Comparison of ENCODE assay signal across 14 cellular contexts in the genomic region with DNA sequence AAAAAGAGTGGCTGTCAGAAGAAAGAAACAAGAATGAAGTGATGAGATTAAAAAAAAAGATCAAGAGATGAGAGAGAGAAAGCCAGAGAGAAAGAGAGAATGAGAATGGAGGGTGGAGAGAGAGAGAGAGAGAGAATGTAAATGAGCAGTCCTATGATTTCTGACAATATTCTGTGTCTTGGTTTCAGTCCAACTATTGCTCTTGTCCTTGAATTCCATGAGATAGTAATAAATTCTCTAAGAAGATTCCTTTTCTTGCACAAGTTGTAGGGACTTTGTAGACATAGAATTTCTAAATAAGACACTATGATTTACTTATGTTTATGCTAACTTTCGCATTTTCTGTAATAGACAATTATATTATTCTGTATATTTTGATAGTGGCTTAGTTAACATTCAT.
DNase-seq lines count a peak whose midpoint lies in the region; ATAC-seq, FAIRE-seq and TF ChIP-seq lines count a peak whose summit lies in the region.
"Had no signal": no experiment of that assay in that cellular context is flagged by ENCODE, and none has a peak within 500 bp of the region (broad histone marks: within the 10 kb centered on the region; RNA-seq: fewer than 3 reads in every experiment).

No MANE protein-coding gene starts in this region.

- ATAC-seq in HepG2: no peak

- no peak for TF ChIP-seq RAD21 in HepG2 (CRISPR knock-in tag; IDR thresholded peaks at IDR 0.05)

- intact Hi-C loops in activated CD4-positive, alpha-beta T cell treated with anti-CD3 and anti-CD28 coated beads, Interleukin-2, amount 10 ng/mL, durations not matched to agents 24 days and 14 days (cut with micrococcal nuclease): no loop called here
- intact Hi-C loops in HepG2 (cut with micrococcal nuclease; ENCODE audit: unreplicated experiment): no loop called here

- no peak overlapping the region for H3K27ac Mint-ChIP-seq in activated CD4-positive, alpha-beta T cell treated with anti-CD3 and anti-CD28 coated beads, Interleukin-2, amount 10 ng/mL, durations not matched to agents 24 days and 14 days
- H3K27ac Mint-ChIP-seq: CD8-positive, alpha-beta memory T cell had no signal

- H3K9me3 Mint-ChIP-seq in activated CD4-positive, alpha-beta T cell treated with anti-CD3 and anti-CD28 coated beads, Interleukin-2, amount 10 ng/mL, durations not matched to agents 24 days and 14 days: no peaks in the 10 kb centered on the region

- no peaks in the 10 kb centered on the region for H3K4me1 ChIP-seq in HepG2 (ENCODE audit: insufficient read depth, low read length)
- H3K4me1 ChIP-seq: BLaER1 had no signal

- TF ChIP-seq EP300 in HepG2 (IDR thresholded peaks at IDR 0.05; ENCODE audit: low read depth in 2 of 2, low read length in 2 of 2): no peak
- no peak for TF ChIP-seq EP300 in HepG2 (CRISPR knock-in tag; IDR thresholded peaks at IDR 0.05; ENCODE audit: borderline replicate concordance)

- CTCF ChIA-PET in HepG2 (lab: Yijun Ruan, JAX; ENCODE audit: low intra/inter-chr PET ratio, low total read pairs): no interaction called here

- no peaks in the 10 kb centered on the region for H4K20me1 ChIP-seq in HepG2 (ENCODE audit: insufficient read depth, low read length)
- H4K20me1 ChIP-seq: BLaER1 had no signal

- DNase-seq in amniotic epithelial cell (ENCODE audit: low read depth) (peak; percentile 65), fibroblast of gingiva (ENCODE audit: low read depth) (peak; percentile 4), iris pigment epithelial cell (ENCODE audit: low read depth) (peak; percentile 50), NCI-H82 treated with DMSO at 0.1 percent for 48 hours (lab: John Stamatoyannopoulos, UW; ENCODE audit: unreplicated experiment) (no peak), HepG2 (ENCODE audit: low spot score) (no peak), NCI-H2107 (lab: John Stamatoyannopoulos, UW) (no peak)
- DNase-seq in activated CD4-positive, alpha-beta T cell treated with anti-CD3 and anti-CD28 coated beads, Interleukin-2, amount 10 ng/mL, durations not matched to agents 24 days and 14 days: no peak
- DNase-seq: AML-193; CD8-positive, alpha-beta memory T cell; HCEC 1CT; KBM-7 had no signal

- no peaks in the 10 kb centered on the region for H3K9me3 ChIP-seq in HepG2 (ENCODE audit: low read length)
- H3K9me3 ChIP-seq: BLaER1 had no signal

- POLR2A ChIA-PET in HepG2 (lab: Yijun Ruan, JAX): no interaction called here

- no TSS peak for BruUV-seq in HepG2 (replicated peaks; lab: Mats Ljungman, UMichigan)

- H3K27me3 ChIP-seq in HepG2 (ENCODE audit: control insufficient read depth in 1 of 2, insufficient read depth in 2 of 2, low read length in 2 of 2): no peaks in the 10 kb centered on the region
- H3K27me3 ChIP-seq: BLaER1 had no signal

- H2AFZ ChIP-seq in HepG2 (ENCODE audit: low read length): no peak overlapping the region

- no peaks in the 10 kb centered on the region for H3K36me3 ChIP-seq in HepG2 (replicated peaks in 1 of 2; ENCODE audit: control insufficient read depth in 1 of 2, insufficient read depth in 2 of 2, low read length in 2 of 2)
- H3K36me3 ChIP-seq: BLaER1 had no signal

- no peak overlapping the region for H3K4me3 Mint-ChIP-seq in activated CD4-positive, alpha-beta T cell treated with anti-CD3 and anti-CD28 coated beads, Interleukin-2, amount 10 ng/mL, durations not matched to agents 24 days and 14 days
- H3K4me3 Mint-ChIP-seq: CD8-positive, alpha-beta memory T cell had no signal

- no peak overlapping the region for H3K4me2 ChIP-seq in HepG2 (ENCODE audit: low read depth, low read length)
- H3K4me2 ChIP-seq: BLaER1 had no signal

- no peaks in the 10 kb centered on the region for H3K36me3 Mint-ChIP-seq in activated CD4-positive, alpha-beta T cell treated with anti-CD3 and anti-CD28 coated beads, Interleukin-2, amount 10 ng/mL, durations not matched to agents 24 days and 14 days (ENCODE audit: low read depth)
- H3K36me3 Mint-ChIP-seq: CD8-positive, alpha-beta memory T cell had no signal

- no peak for FAIRE-seq in HepG2 (lab: Jason Lieb, UNC)
- FAIRE-seq: GM12892 had no signal

- in situ Hi-C loops in HepG2 (cut with HindIII; ENCODE audit: extremely low pct_ligation_motif_present, low pct_unique_long_range_greater_than_20kb): no loop called here

- H3K4me1 Mint-ChIP-seq in activated CD4-positive, alpha-beta T cell treated with anti-CD3 and anti-CD28 coated beads, Interleukin-2, amount 10 ng/mL, durations not matched to agents 24 days and 14 days: no peaks in the 10 kb centered on the region
- H3K4me1 Mint-ChIP-seq: CD8-positive, alpha-beta memory T cell had no signal

- H3K4me3 ChIP-seq in HepG2 (replicated peaks in 1 of 3; ENCODE audit: insufficient read depth in 1 of 3, low read depth in 2 of 3, low read length in 3 of 3): no peak overlapping the region
- H3K4me3 ChIP-seq: BLaER1 had no signal

- TF ChIP-seq POLR2A in HepG2 (IDR thresholded peaks at IDR 0.05; ENCODE audit: insufficient read depth in 1 of 2, low read depth in 2 of 2, low read length in 2 of 2): no peak

- WGBS in HepG2 (ENCODE audit: low lambda C conversion rate): 10% methylated on average over 1 of the region's 1 CpG

- TF ChIP-seq CTCF in HepG2 (CRISPR knock-in tag; IDR thresholded peaks at IDR 0.05): no peak

- H3K9ac ChIP-seq in HepG2 (ENCODE audit: insufficient read depth, low read depth, low read length): no peak overlapping the region
- H3K9ac ChIP-seq: BLaER1 had no signal

- no peaks in the 10 kb centered on the region for H3K27me3 Mint-ChIP-seq in activated CD4-positive, alpha-beta T cell treated with anti-CD3 and anti-CD28 coated beads, Interleukin-2, amount 10 ng/mL, durations not matched to agents 24 days and 14 days
- H3K27me3 Mint-ChIP-seq: CD8-positive, alpha-beta memory T cell had no signal

- no peak overlapping the region for H3K27ac ChIP-seq in HepG2 (ENCODE audit: extremely low read length, insufficient read depth, low read length)
- H3K27ac ChIP-seq: BLaER1, HL-60 had no signal

- no peaks in the 10 kb centered on the region for H3K79me2 ChIP-seq in HepG2 (ENCODE audit: insufficient read depth, low read length)

TF ChIP-seq in HepG2, 621 proteins besides CTCF, POLR2A, EP300 and RAD21 (continues in another document):
- no peak for TF ChIP-seq BHLHE40 (IDR thresholded peaks at IDR 0.05; ENCODE audit: low read length)
- TF ChIP-seq, protein P1, sequence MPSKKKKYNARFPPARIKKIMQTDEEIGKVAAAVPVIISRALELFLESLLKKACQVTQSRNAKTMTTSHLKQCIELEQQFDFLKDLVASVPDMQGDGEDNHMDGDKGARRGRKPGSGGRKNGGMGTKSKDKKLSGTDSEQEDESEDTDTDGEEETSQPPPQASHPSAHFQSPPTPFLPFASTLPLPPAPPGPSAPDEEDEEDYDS (CRISPR knock-in tag; IDR thresholded peaks at IDR 0.05): no peak
- TF ChIP-seq, protein P2, sequence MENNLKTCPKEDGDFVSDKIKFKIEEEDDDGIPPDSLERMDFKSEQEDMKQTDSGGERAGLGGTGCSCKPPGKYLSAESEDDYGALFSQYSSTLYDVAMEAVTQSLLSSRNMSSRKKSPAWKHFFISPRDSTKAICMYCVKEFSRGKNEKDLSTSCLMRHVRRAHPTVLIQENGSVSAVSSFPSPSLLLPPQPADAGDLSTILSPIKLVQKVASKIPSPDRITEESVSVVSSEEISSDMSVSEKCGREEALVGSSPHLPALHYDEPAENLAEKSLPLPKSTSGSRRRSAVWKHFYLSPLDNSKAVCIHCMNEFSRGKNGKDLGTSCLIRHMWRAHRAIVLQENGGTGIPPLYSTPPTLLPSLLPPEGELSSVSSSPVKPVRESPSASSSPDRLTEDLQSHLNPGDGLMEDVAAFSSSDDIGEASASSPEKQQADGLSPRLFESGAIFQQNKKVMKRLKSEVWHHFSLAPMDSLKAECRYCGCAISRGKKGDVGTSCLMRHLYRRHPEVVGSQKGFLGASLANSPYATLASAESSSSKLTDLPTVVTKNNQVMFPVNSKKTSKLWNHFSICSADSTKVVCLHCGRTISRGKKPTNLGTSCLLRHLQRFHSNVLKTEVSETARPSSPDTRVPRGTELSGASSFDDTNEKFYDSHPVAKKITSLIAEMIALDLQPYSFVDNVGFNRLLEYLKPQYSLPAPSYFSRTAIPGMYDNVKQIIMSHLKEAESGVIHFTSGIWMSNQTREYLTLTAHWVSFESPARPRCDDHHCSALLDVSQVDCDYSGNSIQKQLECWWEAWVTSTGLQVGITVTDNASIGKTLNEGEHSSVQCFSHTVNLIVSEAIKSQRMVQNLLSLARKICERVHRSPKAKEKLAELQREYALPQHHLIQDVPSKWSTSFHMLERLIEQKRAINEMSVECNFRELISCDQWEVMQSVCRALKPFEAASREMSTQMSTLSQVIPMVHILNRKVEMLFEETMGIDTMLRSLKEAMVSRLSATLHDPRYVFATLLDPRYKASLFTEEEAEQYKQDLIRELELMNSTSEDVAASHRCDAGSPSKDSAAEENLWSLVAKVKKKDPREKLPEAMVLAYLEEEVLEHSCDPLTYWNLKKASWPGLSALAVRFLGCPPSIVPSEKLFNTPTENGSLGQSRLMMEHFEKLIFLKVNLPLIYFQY (CRISPR knock-in tag; IDR thresholded peaks at IDR 0.05; ENCODE audit: borderline replicate concordance): no peak
- no peak for TF ChIP-seq TCF12 (IDR thresholded peaks at IDR 0.05)
- TF ChIP-seq TCF12 (CRISPR knock-in tag; IDR thresholded peaks at IDR 0.05): no peak
- no peak for TF ChIP-seq SP5 (CRISPR knock-in tag; IDR thresholded peaks at IDR 0.05; ENCODE audit: borderline replicate concordance, low read depth)
- TF ChIP-seq, protein P3, sequence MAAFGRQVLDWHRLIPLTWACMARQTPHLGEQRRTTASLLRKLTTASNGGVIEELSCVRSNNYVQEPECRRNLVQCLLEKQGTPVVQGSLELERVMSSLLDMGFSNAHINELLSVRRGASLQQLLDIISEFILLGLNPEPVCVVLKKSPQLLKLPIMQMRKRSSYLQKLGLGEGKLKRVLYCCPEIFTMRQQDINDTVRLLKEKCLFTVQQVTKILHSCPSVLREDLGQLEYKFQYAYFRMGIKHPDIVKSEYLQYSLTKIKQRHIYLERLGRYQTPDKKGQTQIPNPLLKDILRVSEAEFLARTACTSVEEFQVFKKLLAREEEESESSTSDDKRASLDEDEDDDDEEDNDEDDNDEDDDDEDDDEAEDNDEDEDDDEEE (CRISPR knock-in tag; IDR thresholded peaks at IDR 0.05): no peak
- TF ChIP-seq RFXANK (CRISPR knock-in tag; IDR thresholded peaks at IDR 0.05): no peak
- TF ChIP-seq, protein P4, sequence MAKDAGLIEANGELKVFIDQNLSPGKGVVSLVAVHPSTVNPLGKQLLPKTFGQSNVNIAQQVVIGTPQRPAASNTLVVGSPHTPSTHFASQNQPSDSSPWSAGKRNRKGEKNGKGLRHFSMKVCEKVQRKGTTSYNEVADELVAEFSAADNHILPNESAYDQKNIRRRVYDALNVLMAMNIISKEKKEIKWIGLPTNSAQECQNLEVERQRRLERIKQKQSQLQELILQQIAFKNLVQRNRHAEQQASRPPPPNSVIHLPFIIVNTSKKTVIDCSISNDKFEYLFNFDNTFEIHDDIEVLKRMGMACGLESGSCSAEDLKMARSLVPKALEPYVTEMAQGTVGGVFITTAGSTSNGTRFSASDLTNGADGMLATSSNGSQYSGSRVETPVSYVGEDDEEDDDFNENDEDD (CRISPR knock-in tag; IDR thresholded peaks at IDR 0.05; ENCODE audit: borderline replicate concordance): no peak

Comparison
In these comparisons a context has a peak if more than half of its experiments do, and no peak if none do; other contexts are left out.
1. DNase-seq: peak in amniotic epithelial cell (single experiment), fibroblast of gingiva (single experiment) and iris pigment epithelial cell (single experiment); none in NCI-H82 treated with DMSO at 0.1 percent for 48 hours (single experiment), activated CD4-positive, alpha-beta T cell treated with anti-CD3 and anti-CD28 coated beads, Interleukin-2, amount 10 ng/mL, durations not matched to agents 24 days and 14 days (single experiment), HepG2 (single experiment) and NCI-H2107 (single experiment).